1 cellular context compared by ENCODE assay signal in the genomic region with DNA sequence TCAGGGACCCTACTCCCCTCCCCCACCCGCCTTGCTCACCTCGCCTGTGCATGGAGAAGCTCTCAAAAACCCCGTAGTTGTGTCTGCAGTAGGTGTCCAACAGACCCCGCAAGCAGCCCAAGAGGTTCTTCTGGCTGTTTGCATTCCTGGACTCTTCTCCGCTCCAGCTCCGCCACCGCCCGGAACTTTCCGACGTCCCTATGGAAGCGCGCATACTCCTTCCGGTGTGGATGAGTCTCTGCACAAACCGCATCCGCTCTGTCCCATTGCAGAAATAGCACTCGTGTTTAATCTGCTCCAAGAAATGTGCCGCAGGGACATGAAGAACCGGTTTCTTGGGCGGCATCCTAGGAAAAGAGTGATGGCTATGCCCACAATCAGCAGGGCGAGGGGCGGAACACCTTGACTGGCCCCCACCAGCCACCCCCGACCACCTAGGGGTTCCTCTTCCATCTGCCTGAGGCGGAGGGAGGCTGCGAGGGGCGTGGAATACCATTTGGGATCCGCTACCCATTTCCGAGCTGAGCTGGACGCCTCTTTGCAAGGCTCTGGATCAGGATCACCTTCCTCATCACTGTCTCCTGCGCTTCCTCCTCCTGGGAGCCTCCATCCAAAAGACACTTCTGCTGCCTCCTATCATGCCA.
TF ChIP-seq lines count a peak whose summit lies in the region.

No MANE protein-coding gene starts in this region.

TF ChIP-seq in H1, 55 proteins besides CTCF, POLR2A, EP300 and RAD21:
- TF ChIP-seq GABPA (IDR thresholded peaks at IDR 0.05; ENCODE audit: borderline replicate concordance, insufficient read depth, low read length) = no peak
- no peak for TF ChIP-seq E2F6 (IDR thresholded peaks at IDR 0.05)
- TF ChIP-seq RNF2 (IDR thresholded peaks at IDR 0.05; ENCODE audit: borderline replicate concordance, low read depth, low read length, missing control alignments, poor library complexity, severe bottlenecking) = no peak
- TF ChIP-seq ATF2 (IDR thresholded peaks at IDR 0.05; ENCODE audit: low read length) = no peak
- no peak for TF ChIP-seq RXRA (IDR thresholded peaks at IDR 0.05; ENCODE audit: insufficient read depth, low read depth, low read length)
- TF ChIP-seq, protein P1, sequence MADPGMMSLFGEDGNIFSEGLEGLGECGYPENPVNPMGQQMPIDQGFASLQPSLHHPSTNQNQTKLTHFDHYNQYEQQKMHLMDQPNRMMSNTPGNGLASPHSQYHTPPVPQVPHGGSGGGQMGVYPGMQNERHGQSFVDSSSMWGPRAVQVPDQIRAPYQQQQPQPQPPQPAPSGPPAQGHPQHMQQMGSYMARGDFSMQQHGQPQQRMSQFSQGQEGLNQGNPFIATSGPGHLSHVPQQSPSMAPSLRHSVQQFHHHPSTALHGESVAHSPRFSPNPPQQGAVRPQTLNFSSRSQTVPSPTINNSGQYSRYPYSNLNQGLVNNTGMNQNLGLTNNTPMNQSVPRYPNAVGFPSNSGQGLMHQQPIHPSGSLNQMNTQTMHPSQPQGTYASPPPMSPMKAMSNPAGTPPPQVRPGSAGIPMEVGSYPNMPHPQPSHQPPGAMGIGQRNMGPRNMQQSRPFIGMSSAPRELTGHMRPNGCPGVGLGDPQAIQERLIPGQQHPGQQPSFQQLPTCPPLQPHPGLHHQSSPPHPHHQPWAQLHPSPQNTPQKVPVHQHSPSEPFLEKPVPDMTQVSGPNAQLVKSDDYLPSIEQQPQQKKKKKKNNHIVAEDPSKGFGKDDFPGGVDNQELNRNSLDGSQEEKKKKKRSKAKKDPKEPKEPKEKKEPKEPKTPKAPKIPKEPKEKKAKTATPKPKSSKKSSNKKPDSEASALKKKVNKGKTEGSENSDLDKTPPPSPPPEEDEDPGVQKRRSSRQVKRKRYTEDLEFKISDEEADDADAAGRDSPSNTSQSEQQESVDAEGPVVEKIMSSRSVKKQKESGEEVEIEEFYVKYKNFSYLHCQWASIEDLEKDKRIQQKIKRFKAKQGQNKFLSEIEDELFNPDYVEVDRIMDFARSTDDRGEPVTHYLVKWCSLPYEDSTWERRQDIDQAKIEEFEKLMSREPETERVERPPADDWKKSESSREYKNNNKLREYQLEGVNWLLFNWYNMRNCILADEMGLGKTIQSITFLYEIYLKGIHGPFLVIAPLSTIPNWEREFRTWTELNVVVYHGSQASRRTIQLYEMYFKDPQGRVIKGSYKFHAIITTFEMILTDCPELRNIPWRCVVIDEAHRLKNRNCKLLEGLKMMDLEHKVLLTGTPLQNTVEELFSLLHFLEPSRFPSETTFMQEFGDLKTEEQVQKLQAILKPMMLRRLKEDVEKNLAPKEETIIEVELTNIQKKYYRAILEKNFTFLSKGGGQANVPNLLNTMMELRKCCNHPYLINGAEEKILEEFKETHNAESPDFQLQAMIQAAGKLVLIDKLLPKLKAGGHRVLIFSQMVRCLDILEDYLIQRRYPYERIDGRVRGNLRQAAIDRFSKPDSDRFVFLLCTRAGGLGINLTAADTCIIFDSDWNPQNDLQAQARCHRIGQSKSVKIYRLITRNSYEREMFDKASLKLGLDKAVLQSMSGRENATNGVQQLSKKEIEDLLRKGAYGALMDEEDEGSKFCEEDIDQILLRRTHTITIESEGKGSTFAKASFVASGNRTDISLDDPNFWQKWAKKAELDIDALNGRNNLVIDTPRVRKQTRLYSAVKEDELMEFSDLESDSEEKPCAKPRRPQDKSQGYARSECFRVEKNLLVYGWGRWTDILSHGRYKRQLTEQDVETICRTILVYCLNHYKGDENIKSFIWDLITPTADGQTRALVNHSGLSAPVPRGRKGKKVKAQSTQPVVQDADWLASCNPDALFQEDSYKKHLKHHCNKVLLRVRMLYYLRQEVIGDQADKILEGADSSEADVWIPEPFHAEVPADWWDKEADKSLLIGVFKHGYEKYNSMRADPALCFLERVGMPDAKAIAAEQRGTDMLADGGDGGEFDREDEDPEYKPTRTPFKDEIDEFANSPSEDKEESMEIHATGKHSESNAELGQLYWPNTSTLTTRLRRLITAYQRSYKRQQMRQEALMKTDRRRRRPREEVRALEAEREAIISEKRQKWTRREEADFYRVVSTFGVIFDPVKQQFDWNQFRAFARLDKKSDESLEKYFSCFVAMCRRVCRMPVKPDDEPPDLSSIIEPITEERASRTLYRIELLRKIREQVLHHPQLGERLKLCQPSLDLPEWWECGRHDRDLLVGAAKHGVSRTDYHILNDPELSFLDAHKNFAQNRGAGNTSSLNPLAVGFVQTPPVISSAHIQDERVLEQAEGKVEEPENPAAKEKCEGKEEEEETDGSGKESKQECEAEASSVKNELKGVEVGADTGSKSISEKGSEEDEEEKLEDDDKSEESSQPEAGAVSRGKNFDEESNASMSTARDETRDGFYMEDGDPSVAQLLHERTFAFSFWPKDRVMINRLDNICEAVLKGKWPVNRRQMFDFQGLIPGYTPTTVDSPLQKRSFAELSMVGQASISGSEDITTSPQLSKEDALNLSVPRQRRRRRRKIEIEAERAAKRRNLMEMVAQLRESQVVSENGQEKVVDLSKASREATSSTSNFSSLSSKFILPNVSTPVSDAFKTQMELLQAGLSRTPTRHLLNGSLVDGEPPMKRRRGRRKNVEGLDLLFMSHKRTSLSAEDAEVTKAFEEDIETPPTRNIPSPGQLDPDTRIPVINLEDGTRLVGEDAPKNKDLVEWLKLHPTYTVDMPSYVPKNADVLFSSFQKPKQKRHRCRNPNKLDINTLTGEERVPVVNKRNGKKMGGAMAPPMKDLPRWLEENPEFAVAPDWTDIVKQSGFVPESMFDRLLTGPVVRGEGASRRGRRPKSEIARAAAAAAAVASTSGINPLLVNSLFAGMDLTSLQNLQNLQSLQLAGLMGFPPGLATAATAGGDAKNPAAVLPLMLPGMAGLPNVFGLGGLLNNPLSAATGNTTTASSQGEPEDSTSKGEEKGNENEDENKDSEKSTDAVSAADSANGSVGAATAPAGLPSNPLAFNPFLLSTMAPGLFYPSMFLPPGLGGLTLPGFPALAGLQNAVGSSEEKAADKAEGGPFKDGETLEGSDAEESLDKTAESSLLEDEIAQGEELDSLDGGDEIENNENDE (IDR thresholded peaks at IDR 0.05; ENCODE audit: insufficient replicate concordance, low read length) = no peak
